ENCODE assay signal across 8 cellular contexts in genomic region chr1:197146108-197147095, GRCh38. TPM values are rescaled to one million over a fixed set of nuclear protein-coding genes. Genes with fewer than 3 reads are reported as not detected.
DNase-seq lines count a peak whose midpoint lies in the region; ATAC-seq and TF ChIP-seq lines count a peak whose summit lies in the region.

ASPM (minus strand) TSS chr1:197146669; CDS start chr1:197146437, 232 bp downstream.

- H3K9ac ChIP-seq in trophoblast cell (ENCODE audit: low read length): peak within 1 kb of the TSS; percentile 73

- in situ Hi-C loops in GM13976 (cut with MboI; ENCODE audit: low sequenced_read_pairs, unreplicated experiment): no loop called here

- peak within 1 kb of the TSS; percentile 67 for H3K18ac ChIP-seq in trophoblast cell (ENCODE audit: low read length)

- peaks cover 2% of the 10 kb centered on the region for H3K9me3 ChIP-seq in trophoblast cell (ENCODE audit: insufficient read depth, low read depth, low read length)

- peak within 1 kb of the TSS; percentile 97 for H3K4me3 Mint-ChIP-seq in activated naive CD8-positive, alpha-beta T cell treated with anti-CD3 and anti-CD28 coated beads, Interleukin-2, amount 50 U/mL, for 24 hours
- peak within 1 kb of the TSS; percentile 96 for H3K4me3 Mint-ChIP-seq in type B pancreatic cell

- DNase-seq in GM13976 (ENCODE audit: low spot score) (peak; percentile 93), NCI-H1436 treated with DMSO at 0.1 percent for 48 hours (lab: John Stamatoyannopoulos, UW) (peak; percentile 91), T follicular helper cell (ENCODE audit: low read depth) (peak; percentile 92), cardiac septum (ENCODE audit: low spot score) (peak; percentile 97), trophoblast cell (peak; percentile 90 to 97), type B pancreatic cell (ENCODE audit: extremely low spot score, unreplicated experiment) (peak; percentile 92)
- DNase-seq in activated naive CD8-positive, alpha-beta T cell treated with anti-CD3 and anti-CD28 coated beads, Interleukin-2, amount 50 U/mL, for 24 hours: peak; percentile 92

- H3K79me2 ChIP-seq in trophoblast cell (ENCODE audit: control insufficient read depth, insufficient read depth, low read length, poor library complexity): peaks cover 5% of the 10 kb centered on the region

- H2BK12ac ChIP-seq in trophoblast cell (ENCODE audit: low read length): no peak within 1 kb of the TSS

- H3K4me2 ChIP-seq in trophoblast cell (ENCODE audit: low read length): peak within 1 kb of the TSS; percentile 66

- peak within 1 kb of the TSS; percentile 71 for H3K14ac ChIP-seq in trophoblast cell (ENCODE audit: low read length)

- peak within 1 kb of the TSS; percentile 73 for H2BK5ac ChIP-seq in trophoblast cell (ENCODE audit: low read depth, low read length, poor library complexity)

- H3K27me3 Mint-ChIP-seq in activated naive CD8-positive, alpha-beta T cell treated with anti-CD3 and anti-CD28 coated beads, Interleukin-2, amount 50 U/mL, for 24 hours: peaks cover 5% of the 10 kb centered on the region
- no peaks in the 10 kb centered on the region for H3K27me3 Mint-ChIP-seq in type B pancreatic cell

- no peaks in the 10 kb centered on the region for H3K79me1 ChIP-seq in trophoblast cell (ENCODE audit: low read length)

- H2AK5ac ChIP-seq in trophoblast cell (ENCODE audit: low read length): no peak within 1 kb of the TSS

- peak within 1 kb of the TSS; percentile 96 for H3K27ac Mint-ChIP-seq in activated naive CD8-positive, alpha-beta T cell treated with anti-CD3 and anti-CD28 coated beads, Interleukin-2, amount 50 U/mL, for 24 hours
- peak within 1 kb of the TSS; percentile 91 for H3K27ac Mint-ChIP-seq in type B pancreatic cell

- intact Hi-C loops in cardiac septum (cut with DNase I): no loop called here

- TF ChIP-seq CTCF in GM13976 (IDR thresholded peaks at IDR 0.05; ENCODE audit: borderline replicate concordance, control extremely low read depth, extremely low read depth, insufficient read depth, missing control alignments): no peak
- TF ChIP-seq CTCF in type B pancreatic cell (conservative IDR thresholded peaks at IDR 0.05): no peak

- ATAC-seq in HG02852 (IDR thresholded peaks at IDR 0.05; ENCODE audit: unreplicated experiment): peak; percentile 98
- peak; percentile 99 for ATAC-seq in activated naive CD8-positive, alpha-beta T cell treated with anti-CD3 and anti-CD28 coated beads, Interleukin-2, amount 50 U/mL, for 24 hours

- no peaks in the 10 kb centered on the region for H3K27me3 ChIP-seq in trophoblast cell (ENCODE audit: insufficient read depth, low read length)

- H4K12ac ChIP-seq in trophoblast cell (ENCODE audit: low read depth, low read length): peak within 1 kb of the TSS; percentile 43

- peak within 1 kb of the TSS; percentile 65 for H3K27ac ChIP-seq in trophoblast cell (ENCODE audit: low read depth, low read length)

- peaks cover 13% of the 10 kb centered on the region for H3K4me1 Mint-ChIP-seq in activated naive CD8-positive, alpha-beta T cell treated with anti-CD3 and anti-CD28 coated beads, Interleukin-2, amount 50 U/mL, for 24 hours
- H3K4me1 Mint-ChIP-seq in type B pancreatic cell (ENCODE audit: unreplicated experiment): peaks cover 20% of the 10 kb centered on the region

- peaks cover 27% of the 10 kb centered on the region for H3K36me3 Mint-ChIP-seq in activated naive CD8-positive, alpha-beta T cell treated with anti-CD3 and anti-CD28 coated beads, Interleukin-2, amount 50 U/mL, for 24 hours (ENCODE audit: low read depth)
- H3K36me3 Mint-ChIP-seq in type B pancreatic cell: peaks cover 17% of the 10 kb centered on the region

- H3K36me3 ChIP-seq in trophoblast cell (ENCODE audit: control insufficient read depth in 1 of 2, insufficient read depth in 2 of 2, low read length in 2 of 2): peaks cover 0 to 1% of the 10 kb centered on the region in 2 experiments

- no peaks in the 10 kb centered on the region for H3K9me3 Mint-ChIP-seq in activated naive CD8-positive, alpha-beta T cell treated with anti-CD3 and anti-CD28 coated beads, Interleukin-2, amount 50 U/mL, for 24 hours
- H3K9me3 Mint-ChIP-seq in type B pancreatic cell: no peaks in the 10 kb centered on the region

- peak within 1 kb of the TSS; percentile 94 for H3K4me3 ChIP-seq in trophoblast cell (ENCODE audit: low read depth, low read length)

- H4K8ac ChIP-seq in trophoblast cell (ENCODE audit: low read depth, low read length): peak within 1 kb of the TSS; percentile 14

- peak within 1 kb of the TSS; percentile 95 for H2AFZ ChIP-seq in trophoblast cell (ENCODE audit: insufficient read depth, low read length, poor library complexity)

- H3K4ac ChIP-seq in trophoblast cell (ENCODE audit: low read depth, low read length): peak within 1 kb of the TSS; percentile 30

- no peak within 1 kb of the TSS for H3K23ac ChIP-seq in trophoblast cell (ENCODE audit: low read length)

- H2BK120ac ChIP-seq in trophoblast cell (ENCODE audit: insufficient read depth, low read length, poor library complexity): peak within 1 kb of the TSS; percentile 31

- WGBS in trophoblast cell (ENCODE audit: extremely low coverage, insufficient coverage, insufficient read length): no CpG with 5 or more reads among the region's 67 CpGs

- no peaks in the 10 kb centered on the region for H3K4me1 ChIP-seq in trophoblast cell (ENCODE audit: control insufficient read depth in 1 of 2, insufficient read depth in 2 of 2, low read length in 2 of 2)

- peak within 1 kb of the TSS; percentile 52 for H4K91ac ChIP-seq in trophoblast cell (ENCODE audit: low read depth, low read length)

RNA-seq across cellular contexts. Expression of gene ASPM, which starts in this region (rescaled TPM):
- total RNA-seq in cardiac septum (0.57 TPM), type B pancreatic cell (ENCODE audit: low replicate concordance) (13.0 and 38.6 TPM in 2 replicates)
- polyA plus RNA-seq in trophoblast cell (2013): 14.4 and 15.8 TPM in 2 replicates

Comparison
In these comparisons a context has a peak if more than half of its experiments do, and no peak if none do; other contexts are left out.
1. Peak in every context shown above with its lines: DNase-seq, ATAC-seq, H3K4me3 ChIP-seq and H3K27ac ChIP-seq.
2. Peak in DNase-seq in cardiac septum; RNA of the gene not detected or under 1 TPM.